In genomic region chr9:100379862-100380261, GRCh38 we compare ENCODE assay signal across 1 cellular context.
TF ChIP-seq lines count a peak whose summit lies in the region.

No MANE protein-coding gene starts in this region.

TF ChIP-seq in IMR-90, 13 proteins besides CTCF, POLR2A, EP300 and RAD21:
- TF ChIP-seq MAFK (IDR thresholded peaks at IDR 0.05; ENCODE audit: low read depth, low read length) (no peak), SMC3 (IDR thresholded peaks at IDR 0.05; ENCODE audit: low read depth, low read length) (no peak), BHLHE40 (IDR thresholded peaks at IDR 0.05; ENCODE audit: low read depth, low read length) (no peak), RFX5 (IDR thresholded peaks at IDR 0.05; ENCODE audit: low read depth, low read length) (no peak)
